Comparison of ENCODE assay signal across 18 cellular contexts in genomic region chr1:6985528-6986276, GRCh38.
DNase-seq lines count a peak whose midpoint lies in the region; ATAC-seq and TF ChIP-seq lines count a peak whose summit lies in the region.
"Had no signal": no experiment of that assay in that cellular context is flagged by ENCODE, and none has a peak within 500 bp of the region (broad histone marks: within the 10 kb centered on the region; RNA-seq: fewer than 3 reads in every experiment).

No MANE protein-coding gene starts in this region.

- no peaks in the 10 kb centered on the region for H3F3A ChIP-seq in SK-N-SH (replicated peaks; ENCODE audit: insufficient read depth)

- no peaks in the 10 kb centered on the region for H3K9me2 ChIP-seq in Karpas-422 (replicated peaks; ENCODE audit: insufficient read depth, low read length)
- no peaks in the 10 kb centered on the region for H3K9me2 ChIP-seq in SK-N-SH

- H4K20me1 ChIP-seq in Karpas-422 (ENCODE audit: insufficient read depth, low read depth, low read length) (no peaks in the 10 kb centered on the region), SK-N-SH (ENCODE audit: insufficient read depth) (no peaks in the 10 kb centered on the region)
- H4K20me1 ChIP-seq: BLaER1 had no signal

- 0 out of 2 replicates have a peak, but pooled peaks cover 4% of the 10 kb centered on the region for H3K27me3 ChIP-seq in Karpas-422 (ENCODE audit: low read length)
- H3K27me3 ChIP-seq in SK-N-SH (ENCODE audit: insufficient read depth), result no peaks in the 10 kb centered on the region
- H3K27me3 ChIP-seq: BLaER1 had no signal

- peak overlapping the region; percentile 95 for H3K27ac ChIP-seq in Karpas-422 (ENCODE audit: low read length)
- H3K27ac ChIP-seq in SK-N-SH (ENCODE audit: low read depth in 2 of 2, low read length in 1 of 2), result no peak overlapping the region
- H3K27ac ChIP-seq: BLaER1 had no signal

- H2AFZ ChIP-seq in Karpas-422 (ENCODE audit: low read length) (peak overlapping the region; percentile 14; the same call in 1 of the 2 replicates), SK-N-SH (ENCODE audit: low read depth) (no peak overlapping the region)

- H3K36me3 Mint-ChIP-seq in brain, result peaks cover 10% of the 10 kb centered on the region
- H3K36me3 Mint-ChIP-seq: CD14-positive monocyte; CD4-positive, alpha-beta memory T cell had no signal

- peaks cover 51% of the 10 kb centered on the region for H3K4me1 Mint-ChIP-seq in brain
- H3K4me1 Mint-ChIP-seq: CD14-positive monocyte; CD4-positive, alpha-beta memory T cell had no signal

- H3K36me3 ChIP-seq in Karpas-422 (ENCODE audit: insufficient read depth, low read length) (no peaks in the 10 kb centered on the region), SK-N-SH (replicated peaks in 1 of 2; ENCODE audit: control insufficient read depth in 1 of 2, insufficient read depth in 2 of 2, low read length in 1 of 2) (no peaks in the 10 kb centered on the region)
- H3K36me3 ChIP-seq: BLaER1 had no signal

- peak overlapping the region; percentile 63 for H3K4me3 ChIP-seq in Karpas-422 (ENCODE audit: low read length)
- no peak overlapping the region for H3K4me3 ChIP-seq in SK-N-SH (ENCODE audit: low read depth in 2 of 2, low read length in 1 of 2)
- H3K4me3 ChIP-seq: BLaER1 had no signal

- peaks cover 29% of the 10 kb centered on the region for H3K4me1 ChIP-seq in Karpas-422 (ENCODE audit: low read length)
- H3K4me1 ChIP-seq in SK-N-SH (ENCODE audit: control insufficient read depth in 1 of 2, insufficient read depth in 2 of 2, low read depth in 1 of 2, low read length in 1 of 2), result no peaks in the 10 kb centered on the region
- H3K4me1 ChIP-seq: BLaER1 had no signal

- TF ChIP-seq CTCF in brain (conservative IDR thresholded peaks at IDR 0.05) (no peak), SK-N-SH (IDR thresholded peaks at IDR 0.05) (no peak)

- no peak for TF ChIP-seq RAD21 in SK-N-SH (IDR thresholded peaks at IDR 0.05; ENCODE audit: low read length)

- H3K4me2 ChIP-seq in Karpas-422 (ENCODE audit: low read depth, low read length, poor library complexity, severe bottlenecking) (peak overlapping the region; percentile 84), SK-N-SH (no peak overlapping the region)
- H3K4me2 ChIP-seq: BLaER1 had no signal

- no peak for ATAC-seq in GM21381 (IDR thresholded peaks at IDR 0.05; ENCODE audit: unreplicated experiment)
- ATAC-seq: HepG2 had no signal

- peak; percentile 38 for DNase-seq in DMS79 (lab: John Stamatoyannopoulos, UW)
- peak; percentile 90 for DNase-seq in Karpas-422
- peak; percentile 15 for DNase-seq in posterior vena cava (ENCODE audit: low spot score)
- DNase-seq in effector CD8-positive, alpha-beta T cell (lab: John Stamatoyannopoulos, UW), result no peak
- DNase-seq in SK-N-SH, result no peak
- DNase-seq in HCEC 1CT, result no peak
- DNase-seq: 8988T; CD4-positive, alpha-beta memory T cell; DMS153; DND-41; GOT3; H7 had no signal

- H3K9me3 ChIP-seq in Karpas-422 (ENCODE audit: low read length), result no peaks in the 10 kb centered on the region
- no peaks in the 10 kb centered on the region for H3K9me3 ChIP-seq in SK-N-SH

- POLR2A ChIA-PET in SK-N-SH (lab: Yijun Ruan, JAX), result no interaction called here

- intact Hi-C loops in posterior vena cava (cut with DNase I), result no loop called here

- peak overlapping the region in 2 of 5 experiments; percentile 13 to 57 for H3K4me3 Mint-ChIP-seq in brain
- H3K4me3 Mint-ChIP-seq: CD14-positive monocyte; CD4-positive, alpha-beta memory T cell; IgD-negative memory B cell had no signal

- peak overlapping the region in 4 of 5 experiments; percentile 38 to 88 (median 64) for H3K27ac Mint-ChIP-seq in brain
- H3K27ac Mint-ChIP-seq: CD14-positive monocyte, IgD-negative memory B cell had no signal

- H3K27me3 Mint-ChIP-seq in brain, result peaks cover 4% of the 10 kb centered on the region

- H3K9ac ChIP-seq in Karpas-422 (ENCODE audit: low read length), result peak overlapping the region; percentile 64
- H3K9ac ChIP-seq in SK-N-SH, result no peak overlapping the region
- H3K9ac ChIP-seq: BLaER1 had no signal

- no peak for TF ChIP-seq EP300 in SK-N-SH (IDR thresholded peaks at IDR 0.05; ENCODE audit: borderline replicate concordance in 1 of 2, low read depth in 1 of 2, low read length in 1 of 2)

- CTCF ChIA-PET in SK-N-SH (lab: Yijun Ruan, JAX), result interaction anchor here (0.7 kb wide), 1 partner anchor 13 kb away, joined by 3 read pairs; no protein-coding TSS in a partner anchor

- peaks cover 3 to 17% (median 7%) of the 10 kb centered on the region in 5 experiments for H3K9me3 Mint-ChIP-seq in brain

- no peaks in the 10 kb centered on the region for H3K79me2 ChIP-seq in Karpas-422 (ENCODE audit: low read length)
- H3K79me2 ChIP-seq in SK-N-SH (ENCODE audit: insufficient read depth), result no peaks in the 10 kb centered on the region

- WGBS in SK-N-SH (ENCODE audit: low lambda C conversion rate), result 63% methylated on average over 18 of the region's 18 CpGs

TF ChIP-seq in SK-N-SH, 30 proteins besides CTCF, POLR2A, EP300 and RAD21:
- no peak for TF ChIP-seq RFX5 (IDR thresholded peaks at IDR 0.05; ENCODE audit: low read length)
- TF ChIP-seq REST (IDR thresholded peaks at IDR 0.05; ENCODE audit: low read depth, low read length), result no peak
- no peak for TF ChIP-seq NRF1 (IDR thresholded peaks at IDR 0.05; ENCODE audit: low read depth, low read length)
- no peak for TF ChIP-seq SIN3A (IDR thresholded peaks at IDR 0.05; ENCODE audit: borderline replicate concordance, low read depth, low read length)
- no peak for TF ChIP-seq SMC3 (IDR thresholded peaks at IDR 0.05; ENCODE audit: low read depth, low read length)
- no peak for TF ChIP-seq POLR2AphosphoS5 (IDR thresholded peaks at IDR 0.05; ENCODE audit: low read depth, low read length)
- TF ChIP-seq TEAD4 (IDR thresholded peaks at IDR 0.05; ENCODE audit: borderline replicate concordance, insufficient read depth), result no peak
- no peak for TF ChIP-seq USF1 (IDR thresholded peaks at IDR 0.05; ENCODE audit: borderline replicate concordance, low read depth)
- TF ChIP-seq ZBTB33 (IDR thresholded peaks at IDR 0.05; ENCODE audit: borderline replicate concordance, low read depth), result no peak
- TF ChIP-seq EZH2phosphoT487 (IDR thresholded peaks at IDR 0.05; ENCODE audit: borderline replicate concordance, low read depth), result no peak
- no peak for TF ChIP-seq YY1 (IDR thresholded peaks at IDR 0.05; ENCODE audit: low read depth)
- no peak for TF ChIP-seq JUND (IDR thresholded peaks at IDR 0.05)
- no peak for TF ChIP-seq ELF1 (IDR thresholded peaks at IDR 0.05)
- no peak for TF ChIP-seq RCOR1 (IDR thresholded peaks at IDR 0.05; ENCODE audit: low read length)
- TF ChIP-seq MXI1 (IDR thresholded peaks at IDR 0.05; ENCODE audit: low read depth, low read length), result no peak
- TF ChIP-seq FOSL2 (IDR thresholded peaks at IDR 0.05; ENCODE audit: borderline replicate concordance, low read depth), result no peak
- no peak for TF ChIP-seq MEF2A (IDR thresholded peaks at IDR 0.05; ENCODE audit: borderline replicate concordance, low read depth)
- no peak for TF ChIP-seq NFIC (IDR thresholded peaks at IDR 0.05; ENCODE audit: borderline replicate concordance)
- TF ChIP-seq GABPA (IDR thresholded peaks at IDR 0.05; ENCODE audit: low read depth), result no peak
TF ChIP-seq in SK-N-SH: peak in this region for 0.

Comparison
In these comparisons a context has a peak if more than half of its experiments do, and no peak if none do; other contexts are left out.
1. DNase-seq: peak in DMS79 (single experiment), Karpas-422 (single experiment) and posterior vena cava (single experiment); none in effector CD8-positive, alpha-beta T cell (single experiment), SK-N-SH (single experiment) and HCEC 1CT (single experiment).